ENCODE assay signal across 8 cellular contexts in genomic region chr6:37029249-37029959, GRCh38. TPM values are rescaled to one million over a fixed set of nuclear protein-coding genes. Genes with fewer than 3 reads are reported as not detected.
DNase-seq lines count a peak whose midpoint lies in the region; ATAC-seq and TF ChIP-seq lines count a peak whose summit lies in the region.

No MANE protein-coding gene starts in this region.

- in situ Hi-C loops in GM13977 (cut with MboI; ENCODE audit: low pct_unique_long_range_greater_than_20kb, low sequenced_read_pairs, unreplicated experiment): loop anchor here (10.0 kb wide), 1 partner anchor 175 kb away; no protein-coding TSS in a partner anchor

- peak; percentile 91 for TF ChIP-seq CTCF in GM13977 (IDR thresholded peaks at IDR 0.05; ENCODE audit: extremely low read depth, insufficient read depth, missing control alignments)
- TF ChIP-seq CTCF in fibroblast of lung (conservative IDR thresholded peaks at IDR 0.05 in 1 of 2, IDR thresholded peaks at IDR 0.05 in 1 of 2; ENCODE audit: low read depth in 1 of 2, low read length in 2 of 2): peak; percentile 60 to 77
- TF ChIP-seq CTCF in nephron (IDR thresholded peaks at IDR 0.05; ENCODE audit: unreplicated experiment in 3 of 3): peak; percentile 64 to 74 (median 66)

- no peak overlapping the region for H3K27ac ChIP-seq in fibroblast of lung (ENCODE audit: insufficient read depth, low read length)

- ATAC-seq in GM19455 (IDR thresholded peaks at IDR 0.05; ENCODE audit: unreplicated experiment): no peak

- no peaks in the 10 kb centered on the region for H3K27me3 Mint-ChIP-seq in nephron (ENCODE audit: low read depth)

- no peak overlapping the region for H2AFZ ChIP-seq in fibroblast of lung (ENCODE audit: low read length)

- no peaks in the 10 kb centered on the region for H3K27me3 ChIP-seq in fibroblast of lung (ENCODE audit: control insufficient read depth, insufficient read depth, low read length)

- peaks cover 7% of the 10 kb centered on the region for H3K9me3 Mint-ChIP-seq in nephron

- no peaks in the 10 kb centered on the region for H3K36me3 ChIP-seq in fibroblast of lung (ENCODE audit: control insufficient read depth, insufficient read depth, low read length)

- DNase-seq in AG20443 (ENCODE audit: low spot score) (peak; percentile 91), GM13977 (ENCODE audit: low spot score) (peak; percentile 68), NCI-H748 treated with DMSO at 0.1 percent for 48 hours (lab: John Stamatoyannopoulos, UW) (peak; percentile 21), fibroblast of lung (ENCODE audit: low read depth in 2 of 2) (peak; percentile 82 to 84), cortex of kidney (lab: John Stamatoyannopoulos, UW) (no peak)
- peak; percentile 50 for DNase-seq in activated CD8-positive, alpha-beta memory T cell treated with anti-CD3 and anti-CD28 coated beads, Interleukin-2, amount 50 U/mL, for 4 hours

- no peaks in the 10 kb centered on the region for H3K4me1 ChIP-seq in fibroblast of lung (ENCODE audit: control insufficient read depth, extremely low read depth, insufficient read depth, low read length)

- no peak overlapping the region for H3K4me2 ChIP-seq in fibroblast of lung (ENCODE audit: extremely low read depth, insufficient read depth, low read length)

- no peaks in the 10 kb centered on the region for H4K20me1 ChIP-seq in fibroblast of lung (ENCODE audit: control insufficient read depth, extremely low read depth, insufficient read depth, low read length)

- H3K36me3 Mint-ChIP-seq in nephron (ENCODE audit: low read depth): no peaks in the 10 kb centered on the region

- H3K79me2 ChIP-seq in fibroblast of lung (ENCODE audit: control insufficient read depth, insufficient read depth, low read length): no peaks in the 10 kb centered on the region

- H3K9me3 ChIP-seq in fibroblast of lung (ENCODE audit: control insufficient read depth, insufficient read depth, low read depth, low read length): no peaks in the 10 kb centered on the region

- H3K4me3 Mint-ChIP-seq in nephron: no peak overlapping the region

- no peaks in the 10 kb centered on the region for H3K4me1 Mint-ChIP-seq in nephron

- H3K4me3 ChIP-seq in fibroblast of lung (replicated peaks in 1 of 4; ENCODE audit: control extremely low read depth in 1 of 4, insufficient read depth in 1 of 4, low read depth in 3 of 4, low read length in 4 of 4): no peak overlapping the region

- H3K9ac ChIP-seq in fibroblast of lung (ENCODE audit: insufficient read depth, low read length): no peak overlapping the region

- H3K27ac Mint-ChIP-seq in nephron: no peak overlapping the region

RNA-seq across cellular contexts. Expression of gene FGD2, which starts 23.9 kb away (rescaled TPM):
- not detected in 2 replicates for total RNA-seq in fibroblast of lung
- polyA plus RNA-seq in fibroblast of lung: not detected in 2 replicates
- polyA plus RNA-seq in fibroblast of lung (2012): not detected in 2 replicates
- polyA minus RNA-seq in fibroblast of lung (ENCODE audit: low replicate concordance): not detected in 2 replicates

RNA-seq across cellular contexts. Expression of gene MTCH1, which starts 43.4 kb away (rescaled TPM):
- 166 and 222 TPM in 2 replicates for total RNA-seq in fibroblast of lung
- polyA plus RNA-seq in fibroblast of lung: 131 and 153 TPM in 2 replicates
- polyA plus RNA-seq in fibroblast of lung (2012): 196 and 242 TPM in 2 replicates
- 262 and 308 TPM in 2 replicates for polyA minus RNA-seq in fibroblast of lung (ENCODE audit: low replicate concordance)
